Comparison of ENCODE assay signal across 13 cellular contexts in genomic region chr3:18883553-18883952, GRCh38.
A peak's percentile ranks its signal among the peaks of the same experiment; 100 is the strongest.
DNase-seq lines count a peak whose midpoint lies in the region.
"Had no signal": no experiment of that assay in that cellular context is flagged by ENCODE, and none has a peak within 500 bp of the region (broad histone marks: within the 10 kb centered on the region; RNA-seq: fewer than 3 reads in every experiment).

No MANE protein-coding gene starts in this region.

- peak; percentile 39 for DNase-seq in GF-D8 (lab: John Stamatoyannopoulos, UW)
- peak; percentile 65 to 66 for DNase-seq in Kasumi-1 (lab: John Stamatoyannopoulos, UW)
- DNase-seq in NOMO-1 treated with DMSO at 0.1 percent for 48 hours (lab: John Stamatoyannopoulos, UW; ENCODE audit: unreplicated experiment) = peak; percentile 91
- DNase-seq in SKM-1 treated with dmso at 0.1 percent for 144 hours (lab: John Stamatoyannopoulos, UW; ENCODE audit: unreplicated experiment) = peak; percentile 93
- no peak for DNase-seq in NCI-H2081 treated with DMSO at 0.1 percent for 48 hours (lab: John Stamatoyannopoulos, UW)
- DNase-seq in mesenteric fat pad (ENCODE audit: low spot score) = no peak
- no peak for DNase-seq in NCI-H69 (lab: John Stamatoyannopoulos, UW)
- DNase-seq in Ammon's horn (ENCODE audit: low spot score) = no peak
- DNase-seq: Caco-2; CD8-positive, alpha-beta memory T cell; DND-41; GDM1; GM23248 had no signal

Comparison
In these comparisons a context has a peak if more than half of its experiments do, and no peak if none do; other contexts are left out.
1. DNase-seq: peak in GF-D8 (single experiment), Kasumi-1 (2 of 2), NOMO-1 treated with DMSO at 0.1 percent for 48 hours (single experiment) and SKM-1 treated with dmso at 0.1 percent for 144 hours (single experiment); none in NCI-H2081 treated with DMSO at 0.1 percent for 48 hours (single experiment), mesenteric fat pad (single experiment), NCI-H69 (single experiment) and Ammon's horn (single experiment).